In the genomic region with DNA sequence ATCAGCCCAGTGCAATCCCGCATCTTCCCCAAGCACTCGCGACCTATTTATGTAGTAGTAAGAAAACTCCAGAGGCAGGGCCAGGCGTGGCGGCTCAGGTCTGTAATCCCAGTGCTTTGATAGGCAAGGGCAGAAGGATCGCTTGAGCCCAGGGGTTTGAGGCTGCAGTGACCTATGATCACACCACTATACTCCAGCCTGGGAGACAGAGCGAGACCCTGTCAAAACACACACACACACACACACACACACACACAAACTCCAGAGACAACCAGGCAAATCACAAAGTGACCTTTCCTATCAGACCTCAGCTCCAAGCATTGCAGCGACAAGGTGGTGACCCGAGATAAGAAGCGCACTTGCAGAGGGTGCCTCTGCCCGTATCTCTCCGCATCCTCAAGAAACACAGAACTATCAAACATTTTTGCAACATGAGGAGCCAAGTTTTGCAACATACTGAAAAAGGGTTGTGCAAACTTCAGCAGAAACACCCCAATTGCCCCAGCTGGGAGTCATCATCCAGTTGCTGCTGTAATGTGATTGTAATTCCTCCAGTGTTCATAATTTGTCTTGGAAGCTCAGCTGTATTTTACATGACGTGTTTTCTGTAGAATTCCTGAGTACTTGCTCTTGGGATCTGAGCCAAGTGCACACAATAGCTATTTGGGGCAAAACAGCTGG, we compare ENCODE assay signal across 9 cellular contexts. TPM values are rescaled to one million over a fixed set of nuclear protein-coding genes. Genes with fewer than 3 reads are reported as not detected.
DNase-seq lines count a peak whose midpoint lies in the region; ATAC-seq and TF ChIP-seq lines count a peak whose summit lies in the region.
"Had no signal": no experiment of that assay in that cellular context is flagged by ENCODE, and none has a peak within 500 bp of the region (broad histone marks: within the 10 kb centered on the region; RNA-seq: fewer than 3 reads in every experiment).

No MANE protein-coding gene starts in this region.

- H3K9me3 Mint-ChIP-seq in brain (peaks cover 0 to 3% (median 0%) of the 10 kb centered on the region in 5 experiments), type B pancreatic cell (no peaks in the 10 kb centered on the region)

- H3K36me3 Mint-ChIP-seq in brain (no peaks in the 10 kb centered on the region), type B pancreatic cell (no peaks in the 10 kb centered on the region)

- peaks cover 0 to 34% of the 10 kb centered on the region in 2 donors for H3K4me1 ChIP-seq in left lung

- H3K9me3 ChIP-seq in MG63 (peaks cover 2% of the 10 kb centered on the region; the same call in 1 of the 2 replicates), left lung (no peaks in the 10 kb centered on the region)

- H3K4me1 Mint-ChIP-seq in brain: peaks cover 15% of the 10 kb centered on the region
- H3K4me1 Mint-ChIP-seq in type B pancreatic cell (ENCODE audit: unreplicated experiment): peaks cover 13% of the 10 kb centered on the region

- H3K4me3 Mint-ChIP-seq in brain: peak overlapping the region in 2 of 5 experiments; percentile 16 to 66
- no peak overlapping the region for H3K4me3 Mint-ChIP-seq in type B pancreatic cell

- peak overlapping the region; percentile 53 to 84 for H3K27ac ChIP-seq in left lung
- H3K27ac ChIP-seq: PC-9 had no signal

- H3K4me3 ChIP-seq in MG63 (no peak overlapping the region), left lung (no peak overlapping the region)
- H3K4me3 ChIP-seq: PC-9 had no signal

- peak overlapping the region in 3 of 5 experiments; percentile 70 to 93 (median 86) for H3K27ac Mint-ChIP-seq in brain
- peak overlapping the region; percentile 21 for H3K27ac Mint-ChIP-seq in type B pancreatic cell

- H3K27me3 ChIP-seq in MG63 (no peaks in the 10 kb centered on the region), left lung (no peaks in the 10 kb centered on the region)

- TF ChIP-seq CTCF in brain (conservative IDR thresholded peaks at IDR 0.05): no peak
- TF ChIP-seq CTCF in left lung (IDR thresholded peaks at IDR 0.05): no peak
- TF ChIP-seq CTCF in type B pancreatic cell (conservative IDR thresholded peaks at IDR 0.05): no peak

- H3K36me3 ChIP-seq in MG63: no peaks in the 10 kb centered on the region
- no peaks in the 10 kb centered on the region for H3K36me3 ChIP-seq in left lung

- intact Hi-C loops in left lung (cut with DNase I): no loop called here

- ATAC-seq in left lung: peak; percentile 72

- peaks cover 21% of the 10 kb centered on the region for H3K27me3 Mint-ChIP-seq in brain
- peaks cover 23% of the 10 kb centered on the region for H3K27me3 Mint-ChIP-seq in type B pancreatic cell

- DNase-seq in MG63: peak; percentile 77
- DNase-seq in left lung: peak in 1 of 2 donors; percentile 49
- DNase-seq in type B pancreatic cell (ENCODE audit: extremely low spot score, unreplicated experiment): no peak
- DNase-seq in 8988T: no peak
- DNase-seq in NCI-H510A (lab: John Stamatoyannopoulos, UW): no peak
- no peak for DNase-seq in NCI-H2171 (lab: John Stamatoyannopoulos, UW)
- no peak for DNase-seq in nucleus accumbens (lab: John Stamatoyannopoulos, UW)

RNA-seq across cellular contexts. Expression of gene KLF2, which starts 8.7 kb away (rescaled TPM):
- 4.4 and 6.3 TPM in 2 replicates for total RNA-seq in MG63 (2014; rRNA removed; shearing (Covaris generic); ENCODE audit: low replicate concordance)
- 8.5 TPM for polyA plus RNA-seq in brain (ENCODE audit: insufficient read depth, low read depth, low replicate concordance)
- total RNA-seq in left lung (10 to 100 TPM; 30.2 to 75.9 TPM), type B pancreatic cell (ENCODE audit: low replicate concordance) (1.4 and 2.1 TPM in 2 replicates)
